ENCODE assay signal across 8 cellular contexts in genomic region chr6:166258854-166259276, GRCh38. TPM values are rescaled to one million over a fixed set of nuclear protein-coding genes. Genes with fewer than 3 reads are reported as not detected.
DNase-seq lines count a peak whose midpoint lies in the region; ATAC-seq and TF ChIP-seq lines count a peak whose summit lies in the region.

No MANE protein-coding gene starts in this region.

- peaks cover 0 to 4% of the 10 kb centered on the region in 2 donors for H3K36me3 Mint-ChIP-seq in stimulated activated naive B cell treated with anti-CD40 and anti-IgM and Interleukin-4, amounts not matched to agents 10 μg/mL and 1 μg/mL and 100 μg/mL, for 72 hours
- H3K36me3 Mint-ChIP-seq in GM23338 (ENCODE audit: low read depth) = no peaks in the 10 kb centered on the region

- no peaks in the 10 kb centered on the region for H3K9me2 ChIP-seq in GM23338 (ENCODE audit: insufficient read depth)

- ATAC-seq in GM18505 (IDR thresholded peaks at IDR 0.05; ENCODE audit: unreplicated experiment) = peak; percentile 76
- peak; percentile 78 for ATAC-seq in HG02885 (IDR thresholded peaks at IDR 0.05; ENCODE audit: poor library complexity, unreplicated experiment)
- peak; percentile 79 for ATAC-seq in stimulated activated naive B cell treated with anti-CD40 and anti-IgM and Interleukin-4, amounts not matched to agents 10 μg/mL and 1 μg/mL and 100 μg/mL, for 72 hours (replicated peaks)
- ATAC-seq in GM23338 = no peak

- no peak overlapping the region for H2AFZ ChIP-seq in GM23338

- H3K27ac Mint-ChIP-seq in stimulated activated naive B cell treated with anti-CD40 and anti-IgM and Interleukin-4, amounts not matched to agents 10 μg/mL and 1 μg/mL and 100 μg/mL, for 72 hours = peak overlapping the region; percentile 57
- no peak overlapping the region for H3K27ac Mint-ChIP-seq in GM23338

- peaks cover 0 to under 1% of the 10 kb centered on the region in 2 donors for H3K4me1 ChIP-seq in ascending aorta
- 0 out of 2 replicates have a peak, but pooled peaks cover 7% of the 10 kb centered on the region for H3K4me1 ChIP-seq in GM23338 (ENCODE audit: insufficient read depth)

- no peak for TF ChIP-seq POLR2A in GM18505 (IDR thresholded peaks at IDR 0.05; ENCODE audit: borderline replicate concordance, extremely low read depth, insufficient read depth, insufficient read length)

- H4K20me1 ChIP-seq in GM23338 (replicated peaks; ENCODE audit: insufficient read depth) = 0 out of 2 replicates have a peak, but pooled peaks cover 8% of the 10 kb centered on the region

- intact Hi-C loops in ascending aorta (cut with DNase I) = no loop called here

- H3K4me3 ChIP-seq in ascending aorta = no peak overlapping the region
- H3K4me3 ChIP-seq in GM23338 = no peak overlapping the region

- no peaks in the 10 kb centered on the region for H3K79me2 ChIP-seq in GM23338 (replicated peaks; ENCODE audit: insufficient read depth)

- H3K4me3 Mint-ChIP-seq in stimulated activated naive B cell treated with anti-CD40 and anti-IgM and Interleukin-4, amounts not matched to agents 10 μg/mL and 1 μg/mL and 100 μg/mL, for 72 hours = peak overlapping the region; percentile 17 to 70
- H3K4me3 Mint-ChIP-seq in GM23338 = no peak overlapping the region

- no peaks in the 10 kb centered on the region for H3F3A ChIP-seq in GM23338 (replicated peaks; ENCODE audit: low read depth)

- H3K4me1 Mint-ChIP-seq in stimulated activated naive B cell treated with anti-CD40 and anti-IgM and Interleukin-4, amounts not matched to agents 10 μg/mL and 1 μg/mL and 100 μg/mL, for 72 hours = peaks cover 18 to 23% of the 10 kb centered on the region in 2 donors
- H3K4me1 Mint-ChIP-seq in GM23338 = peaks cover 18% of the 10 kb centered on the region

- H3K4me2 ChIP-seq in GM23338 = no peak overlapping the region

- H3K36me3 ChIP-seq in ascending aorta = no peaks in the 10 kb centered on the region
- no peaks in the 10 kb centered on the region for H3K36me3 ChIP-seq in GM23338 (ENCODE audit: insufficient read depth)

- TF ChIP-seq CTCF in ascending aorta (IDR thresholded peaks at IDR 0.05) (no peak), GM23338 (conservative IDR thresholded peaks at IDR 0.05; ENCODE audit: low read depth in 2 of 2) (no peak)

- DNase-seq in SIG-M5 treated with dmso at 0.1 percent for 504 hours (lab: John Stamatoyannopoulos, UW; ENCODE audit: unreplicated experiment) = peak; percentile 81
- peak; percentile 24 for DNase-seq in effector CD4-positive, alpha-beta T cell
- no peak for DNase-seq in stimulated activated naive B cell treated with anti-CD40 and anti-IgM and Interleukin-4, amounts not matched to agents 10 μg/mL and 1 μg/mL and 100 μg/mL, for 72 hours
- no peak for DNase-seq in ascending aorta (ENCODE audit: low spot score in 2 of 2)
- no peak for DNase-seq in GM23338 (ENCODE audit: low spot score)
- DNase-seq in DMS79 treated with DMSO at 0.1 percent for 48 hours (lab: John Stamatoyannopoulos, UW) = no peak

- H3K9me3 ChIP-seq in ascending aorta = no peaks in the 10 kb centered on the region

- H3K9me3 Mint-ChIP-seq in stimulated activated naive B cell treated with anti-CD40 and anti-IgM and Interleukin-4, amounts not matched to agents 10 μg/mL and 1 μg/mL and 100 μg/mL, for 72 hours = peaks cover 4 to 5% of the 10 kb centered on the region in 2 donors
- no peaks in the 10 kb centered on the region for H3K9me3 Mint-ChIP-seq in GM23338

- H3K27ac ChIP-seq in ascending aorta (peak overlapping the region in 1 of 2 donors; percentile 32), GM23338 (ENCODE audit: low read depth) (no peak overlapping the region)

- H3K27me3 ChIP-seq in ascending aorta (no peaks in the 10 kb centered on the region), GM23338 (ENCODE audit: insufficient read depth) (peaks cover 61% of the 10 kb centered on the region)

- H3K27me3 Mint-ChIP-seq in stimulated activated naive B cell treated with anti-CD40 and anti-IgM and Interleukin-4, amounts not matched to agents 10 μg/mL and 1 μg/mL and 100 μg/mL, for 72 hours = peaks cover 11 to 20% of the 10 kb centered on the region in 2 donors
- H3K27me3 Mint-ChIP-seq in GM23338 (ENCODE audit: insufficient read depth, low read depth, poor library complexity) = peaks cover 42% of the 10 kb centered on the region

TF ChIP-seq in GM23338, 12 proteins besides CTCF, POLR2A, EP300 and RAD21 (continues in another document):
- TF ChIP-seq EZH2phosphoT487 (IDR thresholded peaks at IDR 0.05; ENCODE audit: unreplicated experiment) = no peak
- TF ChIP-seq, protein P1, sequence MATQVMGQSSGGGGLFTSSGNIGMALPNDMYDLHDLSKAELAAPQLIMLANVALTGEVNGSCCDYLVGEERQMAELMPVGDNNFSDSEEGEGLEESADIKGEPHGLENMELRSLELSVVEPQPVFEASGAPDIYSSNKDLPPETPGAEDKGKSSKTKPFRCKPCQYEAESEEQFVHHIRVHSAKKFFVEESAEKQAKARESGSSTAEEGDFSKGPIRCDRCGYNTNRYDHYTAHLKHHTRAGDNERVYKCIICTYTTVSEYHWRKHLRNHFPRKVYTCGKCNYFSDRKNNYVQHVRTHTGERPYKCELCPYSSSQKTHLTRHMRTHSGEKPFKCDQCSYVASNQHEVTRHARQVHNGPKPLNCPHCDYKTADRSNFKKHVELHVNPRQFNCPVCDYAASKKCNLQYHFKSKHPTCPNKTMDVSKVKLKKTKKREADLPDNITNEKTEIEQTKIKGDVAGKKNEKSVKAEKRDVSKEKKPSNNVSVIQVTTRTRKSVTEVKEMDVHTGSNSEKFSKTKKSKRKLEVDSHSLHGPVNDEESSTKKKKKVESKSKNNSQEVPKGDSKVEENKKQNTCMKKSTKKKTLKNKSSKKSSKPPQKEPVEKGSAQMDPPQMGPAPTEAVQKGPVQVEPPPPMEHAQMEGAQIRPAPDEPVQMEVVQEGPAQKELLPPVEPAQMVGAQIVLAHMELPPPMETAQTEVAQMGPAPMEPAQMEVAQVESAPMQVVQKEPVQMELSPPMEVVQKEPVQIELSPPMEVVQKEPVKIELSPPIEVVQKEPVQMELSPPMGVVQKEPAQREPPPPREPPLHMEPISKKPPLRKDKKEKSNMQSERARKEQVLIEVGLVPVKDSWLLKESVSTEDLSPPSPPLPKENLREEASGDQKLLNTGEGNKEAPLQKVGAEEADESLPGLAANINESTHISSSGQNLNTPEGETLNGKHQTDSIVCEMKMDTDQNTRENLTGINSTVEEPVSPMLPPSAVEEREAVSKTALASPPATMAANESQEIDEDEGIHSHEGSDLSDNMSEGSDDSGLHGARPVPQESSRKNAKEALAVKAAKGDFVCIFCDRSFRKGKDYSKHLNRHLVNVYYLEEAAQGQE (IDR thresholded peaks at IDR 0.05; ENCODE audit: unreplicated experiment) = no peak

RNA-seq across cellular contexts. Expression of gene PRR18, which starts 49.3 kb away (rescaled TPM):
- total RNA-seq in ascending aorta = not detected
- 0.08 and 0.24 TPM in 2 replicates for total RNA-seq in GM23338 (2014; rRNA removed; shearing (Covaris generic))
- 0.40 TPM in 1 of 2 replicates, not detected in the other for polyA plus RNA-seq in GM23338 (2016; fragmentation: Nextera tagmentation; extraction: Ambion mirVana)

Comparison
In these comparisons a context has a peak if more than half of its experiments do, and no peak if none do; other contexts are left out.
1. DNase-seq: peak in SIG-M5 treated with dmso at 0.1 percent for 504 hours (single experiment) and effector CD4-positive, alpha-beta T cell (single experiment); none in stimulated activated naive B cell treated with anti-CD40 and anti-IgM and Interleukin-4, amounts not matched to agents 10 μg/mL and 1 μg/mL and 100 μg/mL, for 72 hours (single experiment), ascending aorta (0 of 2), GM23338 (single experiment) and DMS79 treated with DMSO at 0.1 percent for 48 hours (single experiment).